ENCODE assay signal across 14 cellular contexts in the genomic region with DNA sequence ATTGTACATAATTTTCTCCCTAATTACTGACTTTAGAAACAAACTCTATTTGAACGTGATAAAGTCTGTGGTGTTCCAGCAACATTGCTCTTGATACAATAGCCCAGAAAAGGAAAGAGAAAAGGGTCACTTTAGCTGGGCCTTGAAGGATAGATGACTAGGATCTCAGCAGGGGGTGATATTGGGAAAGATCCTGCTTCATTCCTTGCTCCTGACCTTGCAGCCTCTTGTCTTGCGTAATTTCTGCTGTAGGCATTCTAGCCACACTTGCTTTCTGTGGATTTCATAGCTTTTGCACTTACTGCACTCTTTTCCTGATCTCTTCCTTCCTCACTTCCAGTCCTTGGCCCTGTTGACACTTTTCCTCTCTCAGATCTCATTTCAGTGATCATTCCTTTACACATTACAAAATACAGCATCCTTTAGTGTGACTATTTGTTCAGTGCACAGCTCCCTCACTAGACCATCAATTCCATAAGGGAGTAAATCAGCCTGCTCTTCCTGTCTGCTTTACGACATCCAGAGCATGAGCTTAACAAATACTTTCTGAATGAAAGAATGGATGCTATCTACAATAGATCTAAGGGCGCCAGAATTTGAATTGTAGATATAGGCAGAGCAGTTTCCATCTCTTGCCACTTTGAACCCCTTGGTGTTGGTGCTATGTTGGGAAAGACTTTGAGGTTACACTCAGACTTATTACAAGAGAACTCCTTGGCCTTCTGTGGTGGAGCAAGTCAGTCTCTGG.
DNase-seq lines count a peak whose midpoint lies in the region; ATAC-seq, FAIRE-seq and TF ChIP-seq lines count a peak whose summit lies in the region.
"Had no signal": no experiment of that assay in that cellular context is flagged by ENCODE, and none has a peak within 500 bp of the region (broad histone marks: within the 10 kb centered on the region; RNA-seq: fewer than 3 reads in every experiment).

No MANE protein-coding gene starts in this region.

- H3F3A ChIP-seq in PC-3 (ENCODE audit: low read length, unreplicated experiment): no peaks in the 10 kb centered on the region

- no peaks in the 10 kb centered on the region for H3K36me3 ChIP-seq in BJ (ENCODE audit: control insufficient read depth, insufficient read depth, low read length)
- H3K36me3 ChIP-seq in PC-3 (ENCODE audit: low read depth, low read length): no peaks in the 10 kb centered on the region; the same call in 1 of the 2 replicates
- H3K36me3 ChIP-seq in pancreas: no peaks in the 10 kb centered on the region

- TF ChIP-seq CTCF in BJ (IDR thresholded peaks at IDR 0.05; ENCODE audit: insufficient read depth, low read depth, low read length): no peak
- TF ChIP-seq CTCF in PC-3 (conservative IDR thresholded peaks at IDR 0.05; ENCODE audit: low read depth, low read length): no peak
- TF ChIP-seq CTCF in pancreas (IDR thresholded peaks at IDR 0.05): no peak

- H3K9me3 ChIP-seq in PC-3 (ENCODE audit: low read length): 0 out of 2 replicates have a peak, but pooled peaks cover 9% of the 10 kb centered on the region
- H3K9me3 ChIP-seq in pancreas: no peaks in the 10 kb centered on the region

- no peak overlapping the region for H2AFZ ChIP-seq in PC-3 (ENCODE audit: low read length)

- FAIRE-seq in pancreas (lab: Jason Lieb, UNC): no peak

- H3K4me1 ChIP-seq in PC-3 (ENCODE audit: insufficient read depth, low read length): no peaks in the 10 kb centered on the region
- no peaks in the 10 kb centered on the region for H3K4me1 ChIP-seq in pancreas

- no peak overlapping the region for H3K4me2 ChIP-seq in PC-3 (ENCODE audit: low read length)
- H3K4me2 ChIP-seq: KMS-11 had no signal

- DNase-seq in BJ (ENCODE audit: low read depth) (peak; percentile 67), PC-3 (peak; percentile 35), fibroblast of gingiva (ENCODE audit: low read depth) (peak; percentile 95), pancreas (no peak), activated gamma-delta T cell (lab: John Stamatoyannopoulos, UW) (no peak), amygdala (lab: John Stamatoyannopoulos, UW) (no peak)
- no peak for DNase-seq in stimulated activated CD4-positive, alpha-beta T cell treated with anti-CD3 and anti-CD28 coated beads, Interleukin-12 subunit alpha, Interleukin-12 subunit beta, amount 100 ng/mL, for 4 hours
- DNase-seq: activated B cell treated with CpG ODN at 0.5 μM for 24 hours; CD4-positive, alpha-beta T cell; NCI-H2107; NK-92 treated with Interleukin-12 subunit alpha and Interleukin-12 subunit beta, amount 100 ng/mL, for 24 hours; stimulated activated naive CD8-positive, alpha-beta T cell treated with anti-CD3 and anti-CD28 coated beads, Interleukin-15, amount 100 ng/mL, for 72 hours had no signal

- H3K9ac ChIP-seq in PC-3 (ENCODE audit: low read length): no peak overlapping the region
- H3K9ac ChIP-seq: KMS-11 had no signal

- CTCF ChIA-PET in BJ (lab: Yijun Ruan, JAX): interaction anchor here (1.6 to 1.9 kb wide), 2 partner anchors 19 to 36 kb away, joined by 3 to 5 read pairs; no protein-coding TSS in a partner anchor
- CTCF ChIA-PET in PC-3 (lab: Charles Lee): no interaction called here

- no peaks in the 10 kb centered on the region for H3K79me2 ChIP-seq in PC-3 (ENCODE audit: low read length)

- no TSS peak for BruUV-seq in PC-3 (replicated peaks; lab: Mats Ljungman, UMichigan)

- ATAC-seq in PC-3 (no peak), pancreas (peak in 3 of 4 donors; percentile 24 to 56 (median 27)), HG02840 (IDR thresholded peaks at IDR 0.05; ENCODE audit: low FRiP score, unreplicated experiment) (no peak)
- ATAC-seq: stimulated activated naive CD8-positive, alpha-beta T cell treated with anti-CD3 and anti-CD28 coated beads, Interleukin-15, amount 100 ng/mL, for 72 hours had no signal

- no peak overlapping the region for H3K4me3 ChIP-seq in BJ (ENCODE audit: low read depth, low read length)
- no peak overlapping the region for H3K4me3 ChIP-seq in PC-3 (ENCODE audit: low read length)
- no peak overlapping the region for H3K4me3 ChIP-seq in pancreas

- no peaks in the 10 kb centered on the region for H3K9me2 ChIP-seq in PC-3 (replicated peaks; ENCODE audit: low read length)

- no peaks in the 10 kb centered on the region for H3K27me3 ChIP-seq in BJ (ENCODE audit: control insufficient read depth, insufficient read depth, low read length)
- H3K27me3 ChIP-seq in PC-3 (ENCODE audit: low read length): no peaks in the 10 kb centered on the region
- no peaks in the 10 kb centered on the region for H3K27me3 ChIP-seq in pancreas

- H3K27ac ChIP-seq in PC-3 (ENCODE audit: low read length) (no peak overlapping the region), pancreas (no peak overlapping the region)
- H3K27ac ChIP-seq: KMS-11 had no signal

- 79 to 83% methylated on average over 4 of the region's 4 CpGs for WGBS in pancreas, 2 donors

- POLR2A ChIA-PET in BJ (lab: Charles Lee) (interaction anchor here (1.0 kb wide), 1 partner anchor 40 kb away, joined by 4 read pairs; no protein-coding TSS in a partner anchor), PC-3 (lab: Charles Lee; ENCODE audit: unreplicated experiment) (interaction anchor here (0.6 kb wide), 1 partner anchor 22 kb away, joined by 4 read pairs; no protein-coding TSS in a partner anchor)

- intact Hi-C loops in PC-3 (cut with micrococcal nuclease): no loop called here
- intact Hi-C loops in pancreas (cut with DNase I): no loop called here

- H4K20me1 ChIP-seq in PC-3 (ENCODE audit: low read length): no peaks in the 10 kb centered on the region

Comparison
In these comparisons a context has a peak if more than half of its experiments do, and no peak if none do; other contexts are left out.
1. DNase-seq: peak in BJ (single experiment), PC-3 (single experiment) and fibroblast of gingiva (single experiment); none in pancreas (0 of 6), activated gamma-delta T cell (single experiment), amygdala (0 of 56) and stimulated activated CD4-positive, alpha-beta T cell treated with anti-CD3 and anti-CD28 coated beads, Interleukin-12 subunit alpha, Interleukin-12 subunit beta, amount 100 ng/mL, for 4 hours (single experiment).
2. ATAC-seq: peak in pancreas (3 of 4); none in PC-3 (single experiment) and HG02840 (single experiment).